In genomic region chr7:13880789-13881188, GRCh38 we compare ENCODE assay signal across 1 cellular context.
TF ChIP-seq lines count a peak whose summit lies in the region.

No MANE protein-coding gene starts in this region.

TF ChIP-seq in HCT116, 20 proteins besides CTCF, POLR2A, EP300 and RAD21 (continued from another document):
- TF ChIP-seq ZBTB33 (IDR thresholded peaks at IDR 0.05; ENCODE audit: extremely low read depth, insufficient replicate concordance, low read length) (no peak), EZH2phosphoT487 (IDR thresholded peaks at IDR 0.05; ENCODE audit: borderline replicate concordance) (no peak), POLR2AphosphoS5 (IDR thresholded peaks at IDR 0.05; ENCODE audit: low read depth, low read length) (no peak), EGR1 (IDR thresholded peaks at IDR 0.05; ENCODE audit: low read depth) (peak; percentile 84), JUND (IDR thresholded peaks at IDR 0.05) (peak; percentile 53), ZNF274 (IDR thresholded peaks at IDR 0.05; ENCODE audit: low read depth, low read length) (no peak), ZFX (IDR thresholded peaks at IDR 0.05) (no peak)
TF ChIP-seq in HCT116: peak in this region for 5.
